In the genomic region with DNA sequence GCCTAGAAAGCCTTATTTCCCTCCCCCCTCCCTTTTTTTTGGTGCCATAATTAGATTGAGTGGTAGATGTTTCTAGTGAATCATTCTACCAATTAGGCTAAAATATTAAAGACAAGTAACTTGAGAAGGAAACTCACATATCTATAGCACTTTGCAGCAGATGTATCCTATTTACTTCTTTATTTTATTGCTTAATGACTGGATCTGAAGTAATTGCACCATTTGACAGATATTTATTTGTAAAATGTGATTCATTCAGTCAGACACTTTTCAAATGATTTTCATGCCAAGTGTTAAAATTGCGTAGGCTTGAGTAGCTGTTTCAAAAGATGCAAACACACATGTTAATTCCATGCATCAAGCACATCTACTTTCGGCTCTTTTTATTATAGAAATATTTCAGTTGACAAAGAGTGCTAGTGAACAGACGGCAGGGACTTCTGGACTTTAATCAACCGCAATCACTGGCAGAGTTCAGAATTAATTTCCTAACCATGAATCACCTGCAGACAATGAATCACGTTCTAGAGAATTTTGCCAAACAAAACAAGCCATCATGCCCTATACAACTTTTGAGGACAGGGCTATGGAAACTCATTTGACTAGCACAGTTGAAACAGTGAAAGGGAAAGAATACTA, we compare ENCODE assay signal across 1 cellular context.
TF ChIP-seq lines count a peak whose summit lies in the region.

No MANE protein-coding gene starts in this region.

TF ChIP-seq in IMR-90, 13 proteins besides CTCF, POLR2A, EP300 and RAD21:
- TF ChIP-seq FOS (IDR thresholded peaks at IDR 0.05; ENCODE audit: low read depth, low read length) (peak; percentile 73), CEBPB (IDR thresholded peaks at IDR 0.05; ENCODE audit: low read depth, low read length) (peak; percentile 60; the same call in 1 of the 2 replicates), BHLHE40 (IDR thresholded peaks at IDR 0.05; ENCODE audit: low read depth, low read length) (peak; percentile 96), RCOR1 (IDR thresholded peaks at IDR 0.05; ENCODE audit: insufficient replicate concordance, low read length) (no peak)
